9 cellular contexts compared by ENCODE assay signal in the genomic region with DNA sequence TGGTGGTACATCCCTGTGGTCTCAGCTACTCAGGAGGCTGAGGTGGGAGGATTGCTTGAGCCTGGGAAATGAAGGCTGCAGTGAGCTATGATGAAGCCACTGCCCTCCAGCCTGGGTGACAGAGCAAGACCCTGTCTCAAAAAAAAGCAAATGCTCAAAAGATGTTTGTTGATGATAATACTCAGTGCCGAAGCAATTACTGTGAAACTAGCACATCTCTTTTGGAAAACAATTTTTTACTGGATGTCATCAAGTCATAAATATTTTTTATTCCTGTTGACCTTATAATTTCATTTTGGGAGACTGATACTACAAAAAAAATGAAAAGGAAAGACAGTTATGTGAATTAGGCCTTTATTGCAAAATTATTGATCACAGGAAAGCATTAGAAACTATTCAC. TPM values are rescaled to one million over a fixed set of nuclear protein-coding genes. Genes with fewer than 3 reads are reported as not detected.
"Had no signal": no experiment of that assay in that cellular context is flagged by ENCODE, and none has a peak within 500 bp of the region (broad histone marks: within the 10 kb centered on the region; RNA-seq: fewer than 3 reads in every experiment).

No MANE protein-coding gene starts in this region.

- H3K27ac ChIP-seq: HL-60, KMS-11 had no signal

- ATAC-seq: HepG2 had no signal

- FAIRE-seq: HepG2, HTR-8/SVneo had no signal

- H3K9ac ChIP-seq: KMS-11 had no signal

- DNase-seq: IMR-90, KBM-7, KG1 had no signal

- H3K4me2 ChIP-seq: KMS-11 had no signal

RNA-seq across cellular contexts. Expression of a gene that starts 34.5 kb away (rescaled TPM):
- total RNA-seq: HT-29 had no signal
- polyA plus RNA-seq: HepG2, IgD-negative memory B cell had no signal
